In genomic region chr1:61080408-61081134, GRCh38 we compare ENCODE assay signal across 8 cellular contexts. TPM values are rescaled to one million over a fixed set of nuclear protein-coding genes. Genes with fewer than 3 reads are reported as not detected.
A peak's percentile ranks its signal among the peaks of the same experiment; 100 is the strongest.
DNase-seq lines count a peak whose midpoint lies in the region; ATAC-seq and TF ChIP-seq lines count a peak whose summit lies in the region.

No MANE protein-coding gene starts in this region.

- peak overlapping the region; percentile 56 for H3K4me3 Mint-ChIP-seq in activated T-cell treated with anti-CD3 and anti-CD28 coated beads, Interleukin-2, amount 50 U/mL, for 24 hours
- H3K4me3 Mint-ChIP-seq in activated naive CD8-positive, alpha-beta T cell, result peak overlapping the region; percentile 78

- DNase-seq in activated T-cell treated with anti-CD3 and anti-CD28 coated beads, Interleukin-2, amount 50 U/mL, for 24 hours, result no peak
- no peak for DNase-seq in activated T-cell treated with anti-CD3 and anti-CD28 coated beads, Interleukin-2, amount 50 U/mL, for 48 hours
- no peak for DNase-seq in thyroid gland
- no peak for DNase-seq in neuronal stem cell (ENCODE audit: low spot score)

- H3K36me3 Mint-ChIP-seq in activated T-cell treated with anti-CD3 and anti-CD28 coated beads, Interleukin-2, amount 50 U/mL, for 24 hours (ENCODE audit: low read depth), result peaks cover 7% of the 10 kb centered on the region
- no peaks in the 10 kb centered on the region for H3K36me3 Mint-ChIP-seq in activated naive CD8-positive, alpha-beta T cell

- no peak overlapping the region for H3K23ac ChIP-seq in neuronal stem cell (ENCODE audit: low read depth, low read length, poor library complexity)

- TF ChIP-seq CTCF in thyroid gland (IDR thresholded peaks at IDR 0.05), result no peak

- H3K27ac ChIP-seq in layer of hippocampus (ENCODE audit: low read depth, low read length) (peak overlapping the region; percentile 92), thyroid gland (peak overlapping the region; percentile 87 to 99 (median 97)), neuronal stem cell (replicated peaks; ENCODE audit: low read length) (no peak overlapping the region)

- no peak overlapping the region for H3K4ac ChIP-seq in neuronal stem cell (ENCODE audit: low read length)

- peaks cover 24% of the 10 kb centered on the region for H3K27me3 Mint-ChIP-seq in activated T-cell treated with anti-CD3 and anti-CD28 coated beads, Interleukin-2, amount 50 U/mL, for 24 hours
- no peaks in the 10 kb centered on the region for H3K27me3 Mint-ChIP-seq in activated naive CD8-positive, alpha-beta T cell

- no peak overlapping the region for H3K27ac Mint-ChIP-seq in activated T-cell treated with anti-CD3 and anti-CD28 coated beads, Interleukin-2, amount 50 U/mL, for 24 hours
- H3K27ac Mint-ChIP-seq in activated naive CD8-positive, alpha-beta T cell, result peak overlapping the region; percentile 74

- no peak overlapping the region for H3K18ac ChIP-seq in neuronal stem cell (ENCODE audit: low read length)

- H3K4me1 ChIP-seq in thyroid gland, result peaks cover 32 to 39% of the 10 kb centered on the region in 2 donors
- peaks cover 2% of the 10 kb centered on the region in 2 donors for H3K4me1 ChIP-seq in neuronal stem cell (ENCODE audit: control insufficient read depth in 2 of 2, insufficient read depth in 1 of 2, low read depth in 1 of 2, low read length in 2 of 2)

- H3K9me3 ChIP-seq in thyroid gland (no peaks in the 10 kb centered on the region), neuronal stem cell (replicated peaks in 1 of 2; ENCODE audit: control insufficient read depth in 2 of 2, insufficient read depth in 1 of 2, low read depth in 1 of 2, low read length in 2 of 2) (no peaks in the 10 kb centered on the region)

- no peak overlapping the region for H3K14ac ChIP-seq in neuronal stem cell (ENCODE audit: low read length)

- TF ChIP-seq POLR2A in thyroid gland (IDR thresholded peaks at IDR 0.05), result no peak

- H3K9me3 Mint-ChIP-seq in activated T-cell treated with anti-CD3 and anti-CD28 coated beads, Interleukin-2, amount 50 U/mL, for 24 hours, result no peaks in the 10 kb centered on the region
- no peaks in the 10 kb centered on the region for H3K9me3 Mint-ChIP-seq in activated naive CD8-positive, alpha-beta T cell (ENCODE audit: low read depth)

- H2AK5ac ChIP-seq in neuronal stem cell (ENCODE audit: low read depth, low read length), result no peak overlapping the region

- H2BK5ac ChIP-seq in neuronal stem cell (ENCODE audit: low read length), result no peak overlapping the region

- no peak overlapping the region for H2BK120ac ChIP-seq in neuronal stem cell (ENCODE audit: low read depth, low read length)

- H3K4me1 Mint-ChIP-seq in activated T-cell treated with anti-CD3 and anti-CD28 coated beads, Interleukin-2, amount 50 U/mL, for 24 hours (ENCODE audit: low read depth), result peaks cover 62% of the 10 kb centered on the region
- H3K4me1 Mint-ChIP-seq in activated naive CD8-positive, alpha-beta T cell (ENCODE audit: low read depth), result peaks cover 57% of the 10 kb centered on the region

- peak overlapping the region in 1 of 3 donors; percentile 11 for H3K4me3 ChIP-seq in thyroid gland (replicated peaks in 1 of 3)
- H3K4me3 ChIP-seq in neuronal stem cell (ENCODE audit: low read length in 2 of 2), result no peak overlapping the region

- H2BK12ac ChIP-seq in neuronal stem cell (ENCODE audit: low read length), result no peak overlapping the region

- ATAC-seq in HG03442 (IDR thresholded peaks at IDR 0.05; ENCODE audit: unreplicated experiment) (no peak), HG02763 (IDR thresholded peaks at IDR 0.05; ENCODE audit: unreplicated experiment) (no peak)

- no peak overlapping the region for H2BK15ac ChIP-seq in neuronal stem cell (ENCODE audit: low read length)

- H3K27me3 ChIP-seq in layer of hippocampus (ENCODE audit: control insufficient read depth, insufficient read depth, low read length) (no peaks in the 10 kb centered on the region), thyroid gland (no peaks in the 10 kb centered on the region), neuronal stem cell (ENCODE audit: control insufficient read depth in 3 of 3, insufficient read depth in 3 of 3, low read depth in 1 of 3, low read length in 3 of 3) (peaks cover 22 to 77% (median 56%) of the 10 kb centered on the region in 3 experiments)

- no peak overlapping the region for H3K4me2 ChIP-seq in neuronal stem cell (ENCODE audit: insufficient read depth, low read length, poor library complexity, severe bottlenecking)

- no peaks in the 10 kb centered on the region for H3K36me3 ChIP-seq in thyroid gland
- no peaks in the 10 kb centered on the region for H3K36me3 ChIP-seq in neuronal stem cell (replicated peaks in 1 of 2; ENCODE audit: control insufficient read depth in 2 of 2, insufficient read depth in 2 of 2, low read length in 2 of 2)

- whole genome bisulfite sequencing in thyroid gland, 2 donors, result 17 to 22% methylated on average over 7 of the region's 7 CpGs
- no CpG with 5 or more reads among the region's 7 CpGs for WGBS in neuronal stem cell (ENCODE audit: extremely low coverage in 2 of 2, insufficient read length in 2 of 2, insufficient replicate concordance in 1 of 2), 2 donors

- H2AFZ ChIP-seq in neuronal stem cell (ENCODE audit: low read length), result no peak overlapping the region

- H4K91ac ChIP-seq in neuronal stem cell (ENCODE audit: low read depth, low read length, poor library complexity), result no peak overlapping the region

- no peaks in the 10 kb centered on the region for H3K79me1 ChIP-seq in neuronal stem cell (ENCODE audit: low read depth, low read length)

- intact Hi-C loops in thyroid gland (cut with DNase I), result no loop called here

- no peak overlapping the region for H3K9ac ChIP-seq in neuronal stem cell (ENCODE audit: low read depth, low read length, poor library complexity)

- no peak overlapping the region for H4K8ac ChIP-seq in neuronal stem cell (ENCODE audit: low read depth, low read length)

RNA-seq across cellular contexts. Expression of gene NFIA, which starts 1.8 kb away (rescaled TPM):
- 100 to 1,000 TPM; 105 to 149 (median 118) TPM for total RNA-seq in thyroid gland
- polyA plus RNA-seq in neuronal stem cell (2013, experiment 1 of 2), result 0.24 TPM
- 0.30 TPM for polyA plus RNA-seq in neuronal stem cell (2013, experiment 2 of 2)
